ENCODE assay signal across 6 cellular contexts in the genomic region with DNA sequence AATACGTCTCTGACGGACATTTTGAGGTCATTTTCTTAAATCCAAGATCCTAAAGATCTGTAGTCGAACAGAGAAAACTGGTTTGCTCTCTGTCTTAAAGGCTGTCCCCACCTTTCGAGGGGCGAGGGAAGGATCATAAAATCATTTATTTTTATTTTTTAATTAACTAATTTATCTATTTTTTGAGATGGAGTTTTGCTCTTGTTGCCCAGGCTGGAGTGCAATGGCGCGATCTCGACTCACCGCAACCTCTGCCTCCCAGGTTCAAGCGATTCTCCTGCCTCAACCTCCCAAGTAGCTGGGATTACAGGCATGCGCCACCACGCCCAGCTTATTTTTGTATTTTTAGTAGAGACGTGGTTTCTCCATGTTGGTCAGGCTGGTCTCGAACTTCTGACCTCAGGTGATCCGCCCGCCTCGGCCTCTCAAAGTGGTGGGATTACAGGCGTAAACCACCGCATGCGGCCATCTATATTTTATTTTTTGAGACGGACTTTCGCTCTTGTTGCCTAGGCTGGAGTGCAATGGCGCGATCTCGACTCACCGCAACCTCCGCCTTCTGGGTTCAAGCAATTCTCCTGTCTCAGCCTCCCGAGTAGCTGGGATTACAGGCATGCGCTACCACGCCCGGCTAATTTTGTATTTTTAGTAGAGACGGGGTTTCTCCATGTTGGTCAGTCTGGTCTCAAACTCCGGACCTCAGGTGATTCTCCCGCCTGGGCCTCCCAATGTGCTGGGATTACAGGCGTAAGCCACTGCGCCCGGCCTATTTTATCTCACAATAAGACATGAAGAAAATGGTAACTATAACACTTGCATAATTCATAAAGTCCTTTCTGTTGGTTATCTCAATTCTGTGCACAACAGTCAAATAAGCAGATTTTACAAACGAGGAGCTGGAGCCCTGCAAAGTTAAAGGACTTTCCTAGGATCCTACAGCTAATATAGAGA. TPM values are rescaled to one million over a fixed set of nuclear protein-coding genes. Genes with fewer than 3 reads are reported as not detected.
DNase-seq lines count a peak whose midpoint lies in the region; ATAC-seq and TF ChIP-seq lines count a peak whose summit lies in the region.
"Not testable (repeated sequence)": the region's sequence is repeated elsewhere in the genome, so short reads cannot be mapped to it uniquely, and the experiment has no call there.

No MANE protein-coding gene starts in this region.

- 86 to 89% methylated on average over 36 to 37 of the region's 38 CpGs for WGBS in ectodermal cell, 2 experiments

- not testable (repeated sequence) for H3K36me3 Mint-ChIP-seq in IgD-negative memory B cell
- H3K36me3 Mint-ChIP-seq in activated CD8-positive, alpha-beta T cell treated with anti-CD3 and anti-CD28 coated beads, Interleukin-2, amount 10 ng/mL, durations not matched to agents 7 days and 5 days (ENCODE audit: low read depth) = peaks cover 70% of the 10 kb centered on the region

- TSS peak; percentile 40 for BruUV-seq in A673 (replicated peaks; lab: Mats Ljungman, UMichigan)

- POLR2A ChIA-PET in A673 (lab: Charles Lee; ENCODE audit: low non-redundant PET) = interaction anchor here (0.6 to 1.0 kb wide), 2 partner anchors 29 to 80 kb away, joined by 3 read pairs; no protein-coding TSS in a partner anchor
- POLR2A ChIA-PET in activated CD8-positive, alpha-beta T cell treated with anti-CD3 and anti-CD28 coated beads, Interleukin-2, amount 10 ng/mL, durations not matched to agents 7 days and 5 days (lab: Charles Lee) = interaction anchor here (1.2 to 12.8 kb wide), 7 partner anchors 29 to 103 kb away, joined by 3 to 343 read pairs (median 15); a partner anchor contains a TSS

- H3K9me3 ChIP-seq in A673 (ENCODE audit: low read depth, low read length, poor library complexity, severe bottlenecking); ectodermal cell (ENCODE audit: control insufficient read depth, low read length): not testable (repeated sequence)

- H3K4me3 Mint-ChIP-seq in IgD-negative memory B cell = peak overlapping the region; percentile 96 to 99 (median 98)
- H3K4me3 Mint-ChIP-seq in activated CD8-positive, alpha-beta T cell treated with anti-CD3 and anti-CD28 coated beads, Interleukin-2, amount 10 ng/mL, durations not matched to agents 7 days and 5 days = peak overlapping the region; percentile 98

- intact Hi-C loops in A673 (cut with micrococcal nuclease; ENCODE audit: unreplicated experiment) = loop anchor here (1.0 to 2.0 kb wide), 2 partner anchors 27 to 101 kb away; a partner anchor contains a TSS

- not testable (repeated sequence) for H3K27me3 Mint-ChIP-seq in IgD-negative memory B cell; activated CD8-positive, alpha-beta T cell treated with anti-CD3 and anti-CD28 coated beads, Interleukin-2, amount 10 ng/mL, durations not matched to agents 7 days and 5 days (ENCODE audit: low read depth)

- H3K4me3 ChIP-seq in A673 (ENCODE audit: low read depth, low read length, poor library complexity, severe bottlenecking) (peak overlapping the region; percentile 50), ectodermal cell (ENCODE audit: insufficient read depth, low read depth, low read length) (peak overlapping the region; percentile 80), rectal smooth muscle tissue (ENCODE audit: low read length) (peak overlapping the region; percentile 67)

- H3K4me1 ChIP-seq in A673 (ENCODE audit: insufficient read depth, low read length, poor library complexity, severe bottlenecking) (peaks cover 24% of the 10 kb centered on the region), ectodermal cell (ENCODE audit: control insufficient read depth, insufficient read depth, low read length) (peaks cover 17% of the 10 kb centered on the region), rectal smooth muscle tissue (ENCODE audit: control insufficient read depth, insufficient read depth, low read length) (peaks cover 11% of the 10 kb centered on the region)

- peak overlapping the region; percentile 93 to 99 (median 98) for H3K27ac Mint-ChIP-seq in IgD-negative memory B cell
- peak overlapping the region; percentile 100 for H3K27ac Mint-ChIP-seq in activated CD8-positive, alpha-beta T cell treated with anti-CD3 and anti-CD28 coated beads, Interleukin-2, amount 10 ng/mL, durations not matched to agents 7 days and 5 days

- 0 out of 2 replicates have a peak, but pooled peaks have one; percentile 0 for TF ChIP-seq CTCF in A673 (conservative IDR thresholded peaks at IDR 0.05; ENCODE audit: low read depth, low read length)

- H3K36me3 ChIP-seq in A673 (ENCODE audit: insufficient read depth, low read length, poor library complexity, severe bottlenecking) (peaks cover 39% of the 10 kb centered on the region), ectodermal cell (ENCODE audit: control insufficient read depth, insufficient read depth, low read length) (peaks cover 21% of the 10 kb centered on the region)
- not testable (repeated sequence) for H3K36me3 ChIP-seq in rectal smooth muscle tissue (ENCODE audit: control insufficient read depth, insufficient read depth, low read length)

- ATAC-seq in activated CD8-positive, alpha-beta T cell treated with anti-CD3 and anti-CD28 coated beads, Interleukin-2, amount 10 ng/mL, durations not matched to agents 7 days and 5 days = not testable (repeated sequence)

- H3K4me1 Mint-ChIP-seq in IgD-negative memory B cell = peaks cover 34 to 42% (median 36%) of the 10 kb centered on the region in 3 donors
- peaks cover 61% of the 10 kb centered on the region for H3K4me1 Mint-ChIP-seq in activated CD8-positive, alpha-beta T cell treated with anti-CD3 and anti-CD28 coated beads, Interleukin-2, amount 10 ng/mL, durations not matched to agents 7 days and 5 days (ENCODE audit: low read depth)

- H3K9ac ChIP-seq in rectal smooth muscle tissue (ENCODE audit: low read length) = not testable (repeated sequence)

- H3K27me3 ChIP-seq in A673 (replicated peaks; ENCODE audit: insufficient read depth, low read depth, low read length, poor library complexity); ectodermal cell (ENCODE audit: control insufficient read depth, insufficient read depth, low read length, poor library complexity, severe bottlenecking); layer of hippocampus (ENCODE audit: control insufficient read depth, insufficient read depth, low read length); rectal smooth muscle tissue (ENCODE audit: control insufficient read depth, insufficient read depth, low read length): not testable (repeated sequence)

- DNase-seq in A673 (ENCODE audit: low spot score); activated CD8-positive, alpha-beta T cell treated with anti-CD3 and anti-CD28 coated beads, Interleukin-2, amount 10 ng/mL, durations not matched to agents 7 days and 5 days: not testable (repeated sequence)

- not testable (repeated sequence) for H3K9me3 Mint-ChIP-seq in IgD-negative memory B cell; activated CD8-positive, alpha-beta T cell treated with anti-CD3 and anti-CD28 coated beads, Interleukin-2, amount 10 ng/mL, durations not matched to agents 7 days and 5 days (ENCODE audit: insufficient read depth)

- H3K27ac ChIP-seq in A673 (ENCODE audit: low read depth, low read length, poor library complexity, severe bottlenecking) (peak overlapping the region; percentile 98), ectodermal cell (ENCODE audit: insufficient read depth, low read depth, low read length, poor library complexity, severe bottlenecking) (peak overlapping the region; percentile 92), layer of hippocampus (ENCODE audit: low read depth, low read length) (peak overlapping the region; percentile 70), rectal smooth muscle tissue (ENCODE audit: low read depth, low read length) (peak overlapping the region; percentile 89)

- CTCF ChIA-PET in A673 (lab: Charles Lee) = not testable (repeated sequence)
- CTCF ChIA-PET in activated CD8-positive, alpha-beta T cell treated with anti-CD3 and anti-CD28 coated beads, Interleukin-2, amount 10 ng/mL, durations not matched to agents 7 days and 5 days (lab: Charles Lee) = interaction anchor here (0.9 to 25.4 kb wide), 7 partner anchors 13 to 106 kb away, joined by 3 to 686 read pairs (median 6); a partner anchor contains a TSS

RNA-seq across cellular contexts. Expression of a gene that starts 1.0 kb away (rescaled TPM):
- 52.9 and 53.4 TPM in 2 replicates for total RNA-seq in A673 (2021)
- 4.6 TPM for polyA plus RNA-seq in IgD-negative memory B cell
- 10 to 100 TPM; 48.5 to 52.4 TPM for total RNA-seq in activated CD8-positive, alpha-beta T cell treated with anti-CD3 and anti-CD28 coated beads, Interleukin-2, amount 10 ng/mL, durations not matched to agents 7 days and 5 days
- polyA plus RNA-seq in ectodermal cell (2013, experiment 1 of 4) = 97.8 TPM
- polyA plus RNA-seq in ectodermal cell (2013, experiment 2 of 4) = 99.6 TPM
- 94.9 TPM for polyA plus RNA-seq in ectodermal cell (2013, experiment 3 of 4)
- 96.9 TPM for polyA plus RNA-seq in ectodermal cell (2013, experiment 4 of 4)

RNA-seq across cellular contexts. Expression of a gene that starts 2.0 kb away (rescaled TPM):
- 1,864 and 1,936 TPM in 2 replicates for total RNA-seq in A673 (2021)
- polyA plus RNA-seq in IgD-negative memory B cell = 156 TPM
- total RNA-seq in activated CD8-positive, alpha-beta T cell treated with anti-CD3 and anti-CD28 coated beads, Interleukin-2, amount 10 ng/mL, durations not matched to agents 7 days and 5 days = 1,000 to 10,000 TPM; 1,638 to 1,703 TPM
- polyA plus RNA-seq in ectodermal cell (2013, experiment 1 of 4) = 2,935 TPM
- 2,959 TPM for polyA plus RNA-seq in ectodermal cell (2013, experiment 2 of 4)
- 2,164 TPM for polyA plus RNA-seq in ectodermal cell (2013, experiment 3 of 4)
- polyA plus RNA-seq in ectodermal cell (2013, experiment 4 of 4) = 2,353 TPM

RNA-seq across cellular contexts. Expression of a gene that starts 24.4 kb away (rescaled TPM):
- 116 and 120 TPM in 2 replicates for total RNA-seq in A673 (2021)
- 97.3 TPM for polyA plus RNA-seq in IgD-negative memory B cell
- 100 to 1,000 TPM; 314 to 317 TPM for total RNA-seq in activated CD8-positive, alpha-beta T cell treated with anti-CD3 and anti-CD28 coated beads, Interleukin-2, amount 10 ng/mL, durations not matched to agents 7 days and 5 days
- polyA plus RNA-seq in ectodermal cell (2013, experiment 1 of 4) = 101 TPM
- polyA plus RNA-seq in ectodermal cell (2013, experiment 2 of 4) = 96.7 TPM
- 87.7 TPM for polyA plus RNA-seq in ectodermal cell (2013, experiment 3 of 4)
- polyA plus RNA-seq in ectodermal cell (2013, experiment 4 of 4) = 109 TPM

RNA-seq across cellular contexts. Expression of a gene that starts 26.2 kb away (rescaled TPM):
- 33.5 and 34.6 TPM in 2 replicates for total RNA-seq in A673 (2021)
- 0.73 TPM for polyA plus RNA-seq in IgD-negative memory B cell
- total RNA-seq in activated CD8-positive, alpha-beta T cell treated with anti-CD3 and anti-CD28 coated beads, Interleukin-2, amount 10 ng/mL, durations not matched to agents 7 days and 5 days = 10 to 100 TPM; 76.6 to 82.9 TPM
- polyA plus RNA-seq in ectodermal cell (2013, experiment 1 of 4) = 16.7 TPM
- polyA plus RNA-seq in ectodermal cell (2013, experiment 2 of 4) = 11.6 TPM
- 13.0 TPM for polyA plus RNA-seq in ectodermal cell (2013, experiment 3 of 4)
- 10.8 TPM for polyA plus RNA-seq in ectodermal cell (2013, experiment 4 of 4)

RNA-seq across cellular contexts. Expression of a gene that starts 27.3 kb away (rescaled TPM):
- total RNA-seq in A673 (2021) = 49.8 and 54.4 TPM in 2 replicates
- polyA plus RNA-seq in IgD-negative memory B cell = 56.1 TPM
- 10 to 100 TPM; 41.7 to 44.6 TPM for total RNA-seq in activated CD8-positive, alpha-beta T cell treated with anti-CD3 and anti-CD28 coated beads, Interleukin-2, amount 10 ng/mL, durations not matched to agents 7 days and 5 days
- 76.5 TPM for polyA plus RNA-seq in ectodermal cell (2013, experiment 1 of 4)
- polyA plus RNA-seq in ectodermal cell (2013, experiment 2 of 4) = 72.5 TPM
- polyA plus RNA-seq in ectodermal cell (2013, experiment 3 of 4) = 59.8 TPM
- 70.5 TPM for polyA plus RNA-seq in ectodermal cell (2013, experiment 4 of 4)
